ENCODE assay signal across 1 cellular context in genomic region chr4:2217726-2218125, GRCh38.
TF ChIP-seq lines count a peak whose summit lies in the region.

No MANE protein-coding gene starts in this region.

TF ChIP-seq in GM12878, 131 proteins besides CTCF, POLR2A, EP300 and RAD21:
- TF ChIP-seq, protein P1, sequence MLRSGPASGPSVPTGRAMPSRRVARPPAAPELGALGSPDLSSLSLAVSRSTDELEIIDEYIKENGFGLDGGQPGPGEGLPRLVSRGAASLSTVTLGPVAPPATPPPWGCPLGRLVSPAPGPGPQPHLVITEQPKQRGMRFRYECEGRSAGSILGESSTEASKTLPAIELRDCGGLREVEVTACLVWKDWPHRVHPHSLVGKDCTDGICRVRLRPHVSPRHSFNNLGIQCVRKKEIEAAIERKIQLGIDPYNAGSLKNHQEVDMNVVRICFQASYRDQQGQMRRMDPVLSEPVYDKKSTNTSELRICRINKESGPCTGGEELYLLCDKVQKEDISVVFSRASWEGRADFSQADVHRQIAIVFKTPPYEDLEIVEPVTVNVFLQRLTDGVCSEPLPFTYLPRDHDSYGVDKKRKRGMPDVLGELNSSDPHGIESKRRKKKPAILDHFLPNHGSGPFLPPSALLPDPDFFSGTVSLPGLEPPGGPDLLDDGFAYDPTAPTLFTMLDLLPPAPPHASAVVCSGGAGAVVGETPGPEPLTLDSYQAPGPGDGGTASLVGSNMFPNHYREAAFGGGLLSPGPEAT (IDR thresholded peaks at IDR 0.05; ENCODE audit: low read depth) = no peak
- TF ChIP-seq RUNX3 (IDR thresholded peaks at IDR 0.05; ENCODE audit: low read length) = peak; percentile 35; the same call in 1 of the 2 replicates
